15 cellular contexts compared by ENCODE assay signal in genomic region chr12:90085491-90086274, GRCh38.
DNase-seq lines count a peak whose midpoint lies in the region; ATAC-seq and TF ChIP-seq lines count a peak whose summit lies in the region.
"Had no signal": no experiment of that assay in that cellular context is flagged by ENCODE, and none has a peak within 500 bp of the region (broad histone marks: within the 10 kb centered on the region; RNA-seq: fewer than 3 reads in every experiment).

No MANE protein-coding gene starts in this region.

- peak; percentile 18 for DNase-seq in AG08395 (ENCODE audit: low spot score)
- peak; percentile 52 for DNase-seq in GM23248
- DNase-seq in activated naive CD8-positive, alpha-beta T cell treated with anti-CD3 and anti-CD28 coated beads for 36 hours, result no peak
- peak; percentile 21 for DNase-seq in kidney tubule cell (ENCODE audit: low spot score)
- no peak for DNase-seq in upper lobe of left lung
- DNase-seq in NCI-H2029 treated with DMSO at 0.1 percent for 48 hours (lab: John Stamatoyannopoulos, UW), result no peak
- DNase-seq: anterior cingulate cortex; CD4-positive, CD25-positive, alpha-beta regulatory T cell; left cardiac atrium; NCI-H510A treated with DMSO at 0.1 percent for 48 hours; sigmoid colon had no signal

- TF ChIP-seq CTCF in upper lobe of left lung (IDR thresholded peaks at IDR 0.05), result no peak

- H3K27me3 ChIP-seq in GM23248 (replicated peaks; ENCODE audit: insufficient read depth), result no peaks in the 10 kb centered on the region
- H3K27me3 ChIP-seq in upper lobe of left lung, result no peaks in the 10 kb centered on the region
- H3K27me3 ChIP-seq: sigmoid colon had no signal

- no peak for TF ChIP-seq POLR2A in upper lobe of left lung (IDR thresholded peaks at IDR 0.05)

- no peak overlapping the region for H3K4me3 Mint-ChIP-seq in activated naive CD8-positive, alpha-beta T cell treated with anti-CD3 and anti-CD28 coated beads for 36 hours
- H3K4me3 Mint-ChIP-seq: CD4-positive, CD25-positive, alpha-beta regulatory T cell; natural killer cell treated with Interleukin-12 subunit alpha and Interleukin-12 subunit beta and Interleukin-15 and Interleukin-18, amount 100 ng/mL, for 72 hours had no signal

- WGBS in GM23248 (ENCODE audit: low coverage in 1 of 2, low lambda C conversion rate in 2 of 2, missing lambda C conversion rate in 2 of 2), 2 experiments, result 56 to 58% methylated on average over 3 of the region's 3 CpGs
- WGBS in upper lobe of left lung, 2 donors, result 64 to 72% methylated on average over 3 of the region's 3 CpGs

- peaks cover 18% of the 10 kb centered on the region for H3K4me1 Mint-ChIP-seq in activated naive CD8-positive, alpha-beta T cell treated with anti-CD3 and anti-CD28 coated beads for 36 hours

- H4K20me1 ChIP-seq in GM23248 (ENCODE audit: insufficient read depth), result no peaks in the 10 kb centered on the region

- ATAC-seq in upper lobe of left lung (ENCODE audit: low FRiP score in 2 of 2) (no peak), GM19023 (IDR thresholded peaks at IDR 0.05; ENCODE audit: unreplicated experiment) (no peak), GM21619 (IDR thresholded peaks at IDR 0.05; ENCODE audit: unreplicated experiment) (no peak)
- ATAC-seq: left cardiac atrium, Right ventricle myocardium inferior had no signal

- H3K36me3 ChIP-seq in GM23248 (ENCODE audit: low read depth) (no peaks in the 10 kb centered on the region), upper lobe of left lung (no peaks in the 10 kb centered on the region)
- H3K36me3 ChIP-seq: sigmoid colon had no signal

- peaks cover 3% of the 10 kb centered on the region for H3K27me3 Mint-ChIP-seq in activated naive CD8-positive, alpha-beta T cell treated with anti-CD3 and anti-CD28 coated beads for 36 hours
- H3K27me3 Mint-ChIP-seq: CD4-positive, CD25-positive, alpha-beta regulatory T cell had no signal

- H3K27ac ChIP-seq in GM23248, result no peak overlapping the region; the same call in 1 of the 2 replicates
- no peak overlapping the region for H3K27ac ChIP-seq in upper lobe of left lung
- H3K27ac ChIP-seq: sigmoid colon had no signal

- no peak for TF ChIP-seq EP300 in upper lobe of left lung (IDR thresholded peaks at IDR 0.05)

- H3K36me3 Mint-ChIP-seq in activated naive CD8-positive, alpha-beta T cell treated with anti-CD3 and anti-CD28 coated beads for 36 hours, result peaks cover 2% of the 10 kb centered on the region
- H3K36me3 Mint-ChIP-seq: CD4-positive, CD25-positive, alpha-beta regulatory T cell; natural killer cell treated with Interleukin-12 subunit alpha and Interleukin-12 subunit beta and Interleukin-15 and Interleukin-18, amount 100 ng/mL, for 72 hours had no signal

- no peaks in the 10 kb centered on the region for H3K9me3 Mint-ChIP-seq in activated naive CD8-positive, alpha-beta T cell treated with anti-CD3 and anti-CD28 coated beads for 36 hours
- H3K9me3 Mint-ChIP-seq: natural killer cell treated with Interleukin-12 subunit alpha and Interleukin-12 subunit beta and Interleukin-15 and Interleukin-18, amount 100 ng/mL, for 72 hours had no signal

- peak overlapping the region; percentile 43 for H3K4me2 ChIP-seq in GM23248 (ENCODE audit: unreplicated experiment)

- H3K9ac ChIP-seq in GM23248, result no peak overlapping the region

- H3K27ac Mint-ChIP-seq in activated naive CD8-positive, alpha-beta T cell treated with anti-CD3 and anti-CD28 coated beads for 36 hours, result peak overlapping the region; percentile 65
- H3K27ac Mint-ChIP-seq: CD4-positive, CD25-positive, alpha-beta regulatory T cell; natural killer cell treated with Interleukin-12 subunit alpha and Interleukin-12 subunit beta and Interleukin-15 and Interleukin-18, amount 100 ng/mL, for 72 hours had no signal

- in situ Hi-C loops in GM23248 (cut with MboI), result no loop called here

- H3K4me1 ChIP-seq in GM23248 (ENCODE audit: insufficient read depth) (peaks cover 24% of the 10 kb centered on the region), upper lobe of left lung (no peaks in the 10 kb centered on the region)
- H3K4me1 ChIP-seq: sigmoid colon had no signal

- H3K9me2 ChIP-seq in GM23248 (ENCODE audit: insufficient read depth), result no peaks in the 10 kb centered on the region; the same call in 1 of the 2 replicates

- H3K4me3 ChIP-seq in GM23248 (no peak overlapping the region), upper lobe of left lung (no peak overlapping the region)
- H3K4me3 ChIP-seq: sigmoid colon had no signal

- H3F3A ChIP-seq in GM23248 (ENCODE audit: insufficient read depth), result peaks cover 20% of the 10 kb centered on the region

- H3K9me3 ChIP-seq in GM23248 (ENCODE audit: low read depth), result no peaks in the 10 kb centered on the region
- no peaks in the 10 kb centered on the region for H3K9me3 ChIP-seq in upper lobe of left lung
- H3K9me3 ChIP-seq: sigmoid colon had no signal

- no peaks in the 10 kb centered on the region for H3K79me2 ChIP-seq in GM23248 (ENCODE audit: insufficient read depth)

- no peak overlapping the region; the same call in 1 of the 2 replicates for H2AFZ ChIP-seq in GM23248

Comparison
In these comparisons a context has a peak if more than half of its experiments do, and no peak if none do; other contexts are left out.
1. DNase-seq: peak in AG08395 (single experiment), GM23248 (single experiment) and kidney tubule cell (single experiment); none in activated naive CD8-positive, alpha-beta T cell treated with anti-CD3 and anti-CD28 coated beads for 36 hours (single experiment), upper lobe of left lung (0 of 2) and NCI-H2029 treated with DMSO at 0.1 percent for 48 hours (single experiment).